Comparison of ENCODE assay signal across 8 cellular contexts in the genomic region with DNA sequence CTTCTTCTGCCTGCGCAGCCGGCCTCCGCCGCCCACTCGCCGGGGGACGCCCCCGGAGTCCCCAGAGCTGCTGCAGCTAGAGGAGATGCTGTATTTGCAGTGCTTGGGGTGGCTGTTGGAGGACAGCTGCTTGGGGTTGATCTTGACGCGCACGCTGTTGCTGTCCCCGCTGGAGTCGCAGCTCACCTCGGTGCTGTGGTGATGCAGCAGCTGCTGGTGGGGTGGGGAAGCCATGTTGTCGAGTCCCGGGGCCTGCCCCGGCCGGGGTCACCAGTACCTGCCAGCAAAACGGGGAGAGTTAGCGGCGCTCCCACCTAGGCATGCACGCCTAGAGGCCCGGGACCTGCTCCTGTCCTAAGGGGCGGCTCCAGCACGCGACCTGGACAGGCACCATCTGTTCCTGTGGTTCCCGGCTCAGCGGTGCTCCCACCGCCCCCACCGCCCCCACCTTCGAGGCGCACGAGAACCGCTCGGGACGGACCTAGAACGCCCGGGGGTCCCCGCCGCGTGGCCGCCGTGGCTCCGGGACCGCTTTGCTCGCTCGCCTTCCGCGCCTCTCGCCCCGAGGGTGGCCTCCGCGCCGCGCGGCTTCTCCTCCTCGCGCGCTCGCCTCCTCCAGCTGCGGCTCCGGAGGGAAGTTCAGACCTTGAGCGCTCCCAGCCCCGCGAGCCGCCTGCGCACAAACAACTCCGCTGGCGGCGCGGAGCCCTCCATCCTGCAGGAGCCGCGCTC. TPM values are rescaled to one million over a fixed set of nuclear protein-coding genes. Genes with fewer than 3 reads are reported as not detected.
DNase-seq lines count a peak whose midpoint lies in the region; ATAC-seq and TF ChIP-seq lines count a peak whose summit lies in the region.

No MANE protein-coding gene starts in this region.

- no peak overlapping the region for H3K27ac Mint-ChIP-seq in T-cell

- H3K4me1 ChIP-seq in iPS-15b (ENCODE audit: control insufficient read depth, insufficient read depth, low read length) = no peaks in the 10 kb centered on the region

- POLR2A ChIA-PET in T-cell (lab: Charles Lee) = interaction anchor here (0.5 to 0.6 kb wide), 2 partner anchors 211 to 444 kb away, joined by 5 read pairs; no protein-coding TSS in a partner anchor

- in situ Hi-C loops in astrocyte of the spinal cord (cut with HindIII; ENCODE audit: low sequenced_read_pairs) = no loop called here

- no peak for TF ChIP-seq CTCF in astrocyte of the spinal cord (IDR thresholded peaks at IDR 0.05; ENCODE audit: low read depth, low read length)

- H3K36me3 ChIP-seq in iPS-15b (ENCODE audit: control insufficient read depth, insufficient read depth, low read length) = no peaks in the 10 kb centered on the region

- H3K27me3 Mint-ChIP-seq in T-cell = peaks cover 0 to 1% of the 10 kb centered on the region in 2 donors

- H3K4me1 Mint-ChIP-seq in T-cell = peaks cover 49 to 50% (median 50%) of the 10 kb centered on the region in 3 donors

- no peaks in the 10 kb centered on the region for H3K36me3 Mint-ChIP-seq in T-cell

- H3K27me3 ChIP-seq in iPS-15b (ENCODE audit: control insufficient read depth, insufficient read depth, low read length) = peaks cover 25% of the 10 kb centered on the region

- ATAC-seq in GM18502 (IDR thresholded peaks at IDR 0.05; ENCODE audit: poor library complexity, unreplicated experiment) (peak; percentile 27), HG03521 (IDR thresholded peaks at IDR 0.05; ENCODE audit: unreplicated experiment) (peak; percentile 11), T-cell (replicated peaks in 1 of 4) (peak; percentile 56 to 61 (median 60)), GM18873 (IDR thresholded peaks at IDR 0.05; ENCODE audit: low FRiP score, unreplicated experiment) (no peak)

- H3K4me3 ChIP-seq in astrocyte of the spinal cord (ENCODE audit: low read depth, low read length) (peak overlapping the region; percentile 53), iPS-15b (ENCODE audit: low read depth, low read length) (peak overlapping the region; percentile 63), skeletal muscle cell (ENCODE audit: low read depth, low read length) (peak overlapping the region; percentile 55)

- H3K9me3 Mint-ChIP-seq in T-cell = no peaks in the 10 kb centered on the region

- DNase-seq in 8988T = peak; percentile 84
- peak; percentile 12 to 62 (median 40) for DNase-seq in T-cell
- peak; percentile 59 for DNase-seq in astrocyte of the spinal cord (ENCODE audit: low read depth, low spot score)
- DNase-seq in skeletal muscle cell (ENCODE audit: low read depth) = peak; percentile 38

- CTCF ChIA-PET in T-cell (lab: Charles Lee) = interaction anchor here in 1 of 2 donors (0.6 to 0.8 kb wide), 2 partner anchors 138 to 157 kb away, joined by 3 to 4 read pairs; no protein-coding TSS in a partner anchor

- H3K9ac ChIP-seq in iPS-15b (ENCODE audit: low read depth, low read length) = no peak overlapping the region

- no peaks in the 10 kb centered on the region for H3K9me3 ChIP-seq in iPS-15b (ENCODE audit: control insufficient read depth, insufficient read depth, low read length)

- peak overlapping the region; percentile 73 to 79 (median 78) for H3K4me3 Mint-ChIP-seq in T-cell

RNA-seq across cellular contexts. Expression of a gene that starts 0.9 kb away (rescaled TPM):
- 10 to 100 TPM in 4 of 5 donors, 1 to 10 TPM in 1; 7.9 to 15.7 (median 11.6) TPM for total RNA-seq in T-cell
